Comparison of ENCODE assay signal across 16 cellular contexts in the genomic region with DNA sequence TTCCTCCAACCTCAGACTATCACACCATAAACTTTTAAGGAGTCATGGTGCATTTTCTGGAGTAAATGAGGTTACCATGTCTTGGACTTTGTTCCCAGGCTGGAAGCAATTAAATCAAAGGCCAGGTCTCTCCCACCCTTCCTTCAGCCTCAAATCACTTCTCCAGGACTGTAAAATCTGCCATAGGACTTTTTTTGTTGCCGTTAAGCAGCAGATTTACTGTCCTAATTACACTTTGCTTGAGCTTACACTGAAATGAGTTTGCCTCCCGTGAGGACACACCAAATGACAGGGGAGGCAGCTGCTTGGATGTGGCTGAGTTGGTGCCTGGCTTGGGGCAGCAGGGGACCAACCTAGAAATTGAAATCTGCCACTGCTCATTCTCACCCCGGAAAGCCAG.
"Had no signal": no experiment of that assay in that cellular context is flagged by ENCODE, and none has a peak within 500 bp of the region (broad histone marks: within the 10 kb centered on the region; RNA-seq: fewer than 3 reads in every experiment).

No MANE protein-coding gene starts in this region.

- ATAC-seq: activated CD4-positive, alpha-beta T cell treated with anti-CD3 and anti-CD28 coated beads for 36 hours; left lung; pancreas; T-helper 17 cell had no signal

- H3K4me1 ChIP-seq: pancreas had no signal

- DNase-seq: activated CD4-positive, alpha-beta memory T cell treated with anti-CD3 and anti-CD28 coated beads for 36 hours; activated CD4-positive, alpha-beta T cell treated with anti-CD3 and anti-CD28 coated beads for 36 hours; activated naive CD4-positive, alpha-beta T cell treated with anti-CD3 and anti-CD28 coated beads, Interleukin-2, amount 10 ng/mL, durations not matched to agents 7 days and 5 days; activated T-cell treated with anti-CD3 and anti-CD28 coated beads, Interleukin-2, amount 50 U/mL, for 24 hours; adrenal gland; caudate nucleus; islet precursor cell; left lung; pancreas; stimulated activated CD4-positive, alpha-beta T cell treated with anti-CD3 and anti-CD28 coated beads, Interleukin-12 subunit alpha, Interleukin-12 subunit beta, amount 100 ng/mL, for 4 hours; stimulated activated CD4-positive, alpha-beta T cell treated with anti-CD3 and anti-CD28 coated beads, Interleukin-2, amount 100 ng/mL, for 24 hours; stomach; T-helper 17 cell; testis had no signal

- H3K4me3 ChIP-seq: adrenal gland, coronary artery, esophagus muscularis mucosa, left lung, pancreas, stomach, testis had no signal

- H3K27ac ChIP-seq: adrenal gland, coronary artery, esophagus muscularis mucosa, left lung, pancreas, stomach, testis had no signal

- H3K4me1 Mint-ChIP-seq: activated CD4-positive, alpha-beta T cell treated with anti-CD3 and anti-CD28 coated beads for 36 hours had no signal

- H3K9me3 ChIP-seq: adrenal gland, esophagus muscularis mucosa, left lung, pancreas, stomach, testis had no signal

- H3K4me3 Mint-ChIP-seq: activated CD4-positive, alpha-beta memory T cell treated with anti-CD3 and anti-CD28 coated beads for 36 hours; activated CD4-positive, alpha-beta T cell treated with anti-CD3 and anti-CD28 coated beads for 36 hours; activated naive CD4-positive, alpha-beta T cell treated with anti-CD3 and anti-CD28 coated beads, Interleukin-2, amount 10 ng/mL, durations not matched to agents 7 days and 5 days; activated T-cell treated with anti-CD3 and anti-CD28 coated beads, Interleukin-2, amount 50 U/mL, for 24 hours; T-helper 17 cell had no signal

- H3K27me3 Mint-ChIP-seq: activated CD4-positive, alpha-beta memory T cell treated with anti-CD3 and anti-CD28 coated beads for 36 hours; activated CD4-positive, alpha-beta T cell treated with anti-CD3 and anti-CD28 coated beads for 36 hours; activated naive CD4-positive, alpha-beta T cell treated with anti-CD3 and anti-CD28 coated beads, Interleukin-2, amount 10 ng/mL, durations not matched to agents 7 days and 5 days; activated T-cell treated with anti-CD3 and anti-CD28 coated beads, Interleukin-2, amount 50 U/mL, for 24 hours; T-helper 17 cell had no signal

- H3K36me3 ChIP-seq: pancreas had no signal

- H3K27me3 ChIP-seq: adrenal gland, esophagus muscularis mucosa, left lung, pancreas, stomach, testis had no signal

- H3K27ac Mint-ChIP-seq: activated CD4-positive, alpha-beta memory T cell treated with anti-CD3 and anti-CD28 coated beads for 36 hours; activated CD4-positive, alpha-beta T cell treated with anti-CD3 and anti-CD28 coated beads for 36 hours; activated naive CD4-positive, alpha-beta T cell treated with anti-CD3 and anti-CD28 coated beads, Interleukin-2, amount 10 ng/mL, durations not matched to agents 7 days and 5 days; activated T-cell treated with anti-CD3 and anti-CD28 coated beads, Interleukin-2, amount 50 U/mL, for 24 hours; T-helper 17 cell had no signal

- H3K9me3 Mint-ChIP-seq: activated CD4-positive, alpha-beta memory T cell treated with anti-CD3 and anti-CD28 coated beads for 36 hours; activated naive CD4-positive, alpha-beta T cell treated with anti-CD3 and anti-CD28 coated beads, Interleukin-2, amount 10 ng/mL, durations not matched to agents 7 days and 5 days; activated T-cell treated with anti-CD3 and anti-CD28 coated beads, Interleukin-2, amount 50 U/mL, for 24 hours had no signal
